ENCODE assay signal across 8 cellular contexts in the genomic region with DNA sequence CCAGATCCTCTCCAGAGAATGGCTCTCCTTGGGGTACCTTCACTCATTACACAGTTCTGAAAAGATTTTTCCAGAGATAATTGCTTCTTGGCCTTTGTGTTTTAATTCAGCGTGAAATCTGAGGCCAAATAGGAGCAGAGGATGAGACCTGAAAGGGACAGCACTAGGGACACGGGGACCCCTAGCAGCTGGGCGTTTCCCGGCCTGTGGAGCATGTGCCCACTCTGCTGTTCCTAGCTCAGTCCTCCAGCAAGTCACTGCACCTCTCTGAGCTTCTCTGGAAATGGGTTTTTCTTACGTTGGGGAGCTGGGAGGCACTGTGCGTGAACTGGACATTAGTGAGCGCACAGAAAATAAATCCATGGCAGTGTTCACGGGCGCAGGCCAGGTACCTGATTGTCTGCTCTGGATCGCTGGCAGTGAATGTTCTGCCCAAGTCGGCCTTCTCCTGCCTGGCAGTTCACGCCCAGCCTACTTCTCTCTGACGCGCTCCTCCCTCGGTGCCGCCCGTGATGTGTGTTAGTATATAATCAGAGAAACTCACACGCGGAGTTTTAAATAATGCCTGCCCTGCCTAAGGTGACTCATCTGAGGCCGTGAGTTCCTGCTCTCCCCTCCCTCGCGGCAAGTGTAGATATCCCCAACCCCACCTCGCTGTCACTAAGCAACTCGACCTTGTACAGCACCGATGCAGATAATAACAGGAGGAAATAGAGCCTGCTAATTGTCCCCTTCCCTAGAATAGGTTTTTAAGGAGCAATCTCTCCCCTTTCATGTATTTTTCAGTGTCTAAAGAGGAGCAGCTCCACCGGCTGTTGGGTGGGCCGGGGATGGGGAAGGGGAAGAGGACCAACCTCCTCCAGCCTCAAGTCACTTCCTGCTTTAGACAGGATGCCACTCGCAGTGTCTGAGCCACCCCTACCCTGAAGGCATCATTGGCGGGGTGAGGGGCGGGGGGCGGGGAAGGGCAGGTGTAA. TPM values are rescaled to one million over a fixed set of nuclear protein-coding genes. Genes with fewer than 3 reads are reported as not detected.
DNase-seq lines count a peak whose midpoint lies in the region; ATAC-seq, FAIRE-seq and TF ChIP-seq lines count a peak whose summit lies in the region.
"Had no signal": no experiment of that assay in that cellular context is flagged by ENCODE, and none has a peak within 500 bp of the region (broad histone marks: within the 10 kb centered on the region; RNA-seq: fewer than 3 reads in every experiment).

No MANE protein-coding gene starts in this region.

- DNase-seq in NCI-H1436 treated with DMSO at 0.1 percent for 48 hours (lab: John Stamatoyannopoulos, UW) (peak; percentile 68), dorsolateral prefrontal cortex (peak in 6 of 10 donors; percentile 55 to 81 (median 62)), pancreas (peak; percentile 80 to 91 (median 89)), BE2C (no peak)
- DNase-seq in activated CD4-positive, CD25-positive, alpha-beta regulatory T cell treated with anti-CD3 and anti-CD28 coated beads, Interleukin-2, amount 50 U/mL, for 72 hours: peak; percentile 42

- no peaks in the 10 kb centered on the region for H3K27me3 ChIP-seq in dorsolateral prefrontal cortex
- no peaks in the 10 kb centered on the region for H3K27me3 ChIP-seq in pancreas
- no peaks in the 10 kb centered on the region for H3K27me3 ChIP-seq in BE2C
- H3K27me3 ChIP-seq: ovary had no signal

- H3K27ac ChIP-seq in dorsolateral prefrontal cortex (peak overlapping the region in 36 of 59 donors; percentile 7 to 99 (median 52)), pancreas (peak overlapping the region; percentile 64 to 98 (median 84))
- H3K27ac ChIP-seq: ovary had no signal

- FAIRE-seq in pancreas (lab: Jason Lieb, UNC): no peak

- 32 to 34% methylated on average over 31 of the region's 31 CpGs for WGBS in pancreas, 2 donors

- H3K4me1 ChIP-seq in pancreas (peaks cover 0 to 16% (median 10%) of the 10 kb centered on the region in 3 donors), BE2C (peaks cover 12% of the 10 kb centered on the region; the same call in 1 of the 2 replicates)

- H3K36me3 ChIP-seq in pancreas (peaks cover 0 to 4% (median 0%) of the 10 kb centered on the region in 3 donors), BE2C (peaks cover 7% of the 10 kb centered on the region)
- H3K36me3 ChIP-seq: ovary had no signal

- ATAC-seq in pancreas (peak; percentile 56 to 64 (median 61)), GM19023 (IDR thresholded peaks at IDR 0.05; ENCODE audit: unreplicated experiment) (no peak), GM19395 (IDR thresholded peaks at IDR 0.05; ENCODE audit: unreplicated experiment) (no peak)

- intact Hi-C loops in dorsolateral prefrontal cortex (cut with DNase I): loop anchor here (5.0 kb wide), 4 partner anchors 32 to 92 kb away; no protein-coding TSS in a partner anchor
- intact Hi-C loops in pancreas (cut with DNase I): loop anchor here in 1 of 3 donors (5.0 kb wide), 1 partner anchor 33 kb away; no protein-coding TSS in a partner anchor

- no peaks in the 10 kb centered on the region for H3K9me3 ChIP-seq in pancreas
- no peaks in the 10 kb centered on the region for H3K9me3 ChIP-seq in BE2C
- H3K9me3 ChIP-seq: ovary had no signal

- TF ChIP-seq CTCF in dorsolateral prefrontal cortex (IDR thresholded peaks at IDR 0.05 in 54 of 56, conservative IDR thresholded peaks at IDR 0.05 in 2 of 56; ENCODE audit: low read depth in 1 of 56, partially characterized antibody in 56 of 56) (no peak), pancreas (IDR thresholded peaks at IDR 0.05) (no peak), BE2C (IDR thresholded peaks at IDR 0.05; ENCODE audit: low read depth, low read length) (no peak)

- H3K4me3 ChIP-seq in dorsolateral prefrontal cortex: peak overlapping the region in 3 of 59 donors; percentile 5 to 24 (median 9)
- peak overlapping the region in 2 of 4 donors; percentile 11 to 14 for H3K4me3 ChIP-seq in pancreas
- no peak overlapping the region for H3K4me3 ChIP-seq in BE2C (ENCODE audit: low read depth, low read length)
- H3K4me3 ChIP-seq: ovary had no signal

RNA-seq across cellular contexts. Expression of a gene that starts 2.7 kb away (rescaled TPM):
- total RNA-seq in dorsolateral prefrontal cortex (100 to 1,000 TPM; 207 to 859 (median 516) TPM), pancreas (10 to 100 TPM; 16.3 to 55.9 (median 20.0) TPM)
- polyA plus RNA-seq in pancreas: 10 to 100 TPM; 21.3 to 26.0 TPM
- polyA plus RNA-seq in BE2C (2012; ENCODE audit: insufficient read depth, insufficient read length, low read depth): 423 TPM

RNA-seq across cellular contexts. Expression of a gene that starts 41.6 kb away (rescaled TPM):
- total RNA-seq in dorsolateral prefrontal cortex: 10 to 100 TPM; 13.6 to 41.1 (median 26.1) TPM
- total RNA-seq in pancreas: 10 to 100 TPM in 4 of 6 donors, 1 to 10 TPM in 2; 9.0 to 20.7 (median 12.8) TPM
- 10 to 100 TPM; 19.5 to 22.1 TPM for polyA plus RNA-seq in pancreas
- polyA plus RNA-seq in BE2C (2012; ENCODE audit: insufficient read depth, insufficient read length, low read depth): 20.1 TPM

Comparison
In these comparisons a context has a peak if more than half of its experiments do, and no peak if none do; other contexts are left out.
1. ATAC-seq: peak in pancreas (4 of 4); none in GM19023 (single experiment) and GM19395 (single experiment).